Comparison of ENCODE assay signal across 7 cellular contexts in genomic region chr19:52897149-52897935, GRCh38. TPM values are rescaled to one million over a fixed set of nuclear protein-coding genes. Genes with fewer than 3 reads are reported as not detected.
DNase-seq lines count a peak whose midpoint lies in the region; ATAC-seq and TF ChIP-seq lines count a peak whose summit lies in the region.

ZNF320 (minus strand) TSS chr19:52897635; CDS start chr19:52890255, 7,380 bp downstream.

- TF ChIP-seq POLR2A in GM18505 (IDR thresholded peaks at IDR 0.05; ENCODE audit: borderline replicate concordance, extremely low read depth, insufficient read depth, insufficient read length): peak; percentile 89

- no peak for TF ChIP-seq CTCF in chondrocyte (IDR thresholded peaks at IDR 0.05)

- ATAC-seq in GM18505 (IDR thresholded peaks at IDR 0.05; ENCODE audit: unreplicated experiment) (peak; percentile 95), HG02943 (IDR thresholded peaks at IDR 0.05; ENCODE audit: low read depth, unreplicated experiment) (peak; percentile 96)

- no peaks in the 10 kb centered on the region for H3K27me3 Mint-ChIP-seq in chondrocyte (ENCODE audit: low read depth)

- H3K27ac ChIP-seq in layer of hippocampus (ENCODE audit: low read depth, low read length): peak within 1 kb of the TSS; percentile 66

- DNase-seq in NCI-H2107 (lab: John Stamatoyannopoulos, UW) (peak; percentile 1), chondrocyte (ENCODE audit: low spot score) (peak; percentile 98)
- DNase-seq in activated CD4-positive, alpha-beta T cell treated with anti-CD3 and anti-CD28 coated beads for 24 hours (ENCODE audit: low read depth in 2 of 2): peak; percentile 69 to 83
- DNase-seq in stimulated activated CD4-positive, alpha-beta T cell treated with anti-CD3 and anti-CD28 coated beads, Interleukin-1b, Interleukin-23, amount 100 ng/mL, for 48 hours: peak; percentile 92

- H3K4me3 Mint-ChIP-seq in chondrocyte (ENCODE audit: unreplicated experiment): peak within 1 kb of the TSS; percentile 88

- H3K9me3 Mint-ChIP-seq in chondrocyte (ENCODE audit: low read depth): no peaks in the 10 kb centered on the region

- peak within 1 kb of the TSS; percentile 96 for H3K27ac Mint-ChIP-seq in chondrocyte (ENCODE audit: unreplicated experiment)

- H3K4me1 Mint-ChIP-seq in chondrocyte (ENCODE audit: low read depth): peaks cover 30% of the 10 kb centered on the region

- H3K36me3 Mint-ChIP-seq in chondrocyte (ENCODE audit: low read depth): peaks cover 12% of the 10 kb centered on the region

- no peaks in the 10 kb centered on the region for H3K27me3 ChIP-seq in layer of hippocampus (ENCODE audit: control insufficient read depth, insufficient read depth, low read length)

RNA-seq across cellular contexts. Expression of gene ZNF320, which starts in this region (rescaled TPM):
- total RNA-seq in chondrocyte: 15.6 to 19.8 TPM (median 16.0 TPM) in 3 replicates

Comparison
In these comparisons a context has a peak if more than half of its experiments do, and no peak if none do; other contexts are left out.
1. Peak in every context shown above with its lines: DNase-seq, ATAC-seq and H3K27ac ChIP-seq.
2. DNase-seq: peak in every context shown above with its lines; median percentile 98 in chondrocyte; 92 in stimulated activated CD4-positive, alpha-beta T cell treated with anti-CD3 and anti-CD28 coated beads, Interleukin-1b, Interleukin-23, amount 100 ng/mL, for 48 hours; 76 in activated CD4-positive, alpha-beta T cell treated with anti-CD3 and anti-CD28 coated beads for 24 hours; 1 in NCI-H2107.